In genomic region chr2:62968168-62968567, GRCh38 we compare ENCODE assay signal across 18 cellular contexts.
DNase-seq lines count a peak whose midpoint lies in the region; ATAC-seq, FAIRE-seq and TF ChIP-seq lines count a peak whose summit lies in the region.
"Had no signal": no experiment of that assay in that cellular context is flagged by ENCODE, and none has a peak within 500 bp of the region (broad histone marks: within the 10 kb centered on the region; RNA-seq: fewer than 3 reads in every experiment).

No MANE protein-coding gene starts in this region.

- no peak for TF ChIP-seq CTCF in keratinocyte (optimal IDR thresholded peaks at IDR 0.05 in 1 of 3, IDR thresholded peaks at IDR 0.05 in 1 of 3, conservative IDR thresholded peaks at IDR 0.05 in 1 of 3; ENCODE audit: extremely low read depth in 1 of 3, insufficient read depth in 2 of 3, low read length in 3 of 3)
- TF ChIP-seq CTCF in WERI-Rb-1 (IDR thresholded peaks at IDR 0.05; ENCODE audit: low read depth, low read length): no peak
- TF ChIP-seq CTCF in dorsolateral prefrontal cortex (IDR thresholded peaks at IDR 0.05 in 54 of 56, conservative IDR thresholded peaks at IDR 0.05 in 2 of 56; ENCODE audit: low read depth in 1 of 56, partially characterized antibody in 56 of 56): no peak

- H3K79me2 ChIP-seq in keratinocyte (ENCODE audit: control insufficient read depth, insufficient read depth, low read length): no peaks in the 10 kb centered on the region

- intact Hi-C loops in dorsolateral prefrontal cortex (cut with DNase I): no loop called here

- H3K9me1 ChIP-seq in keratinocyte (ENCODE audit: control insufficient read depth, extremely low read depth, insufficient read depth, low read length): no peaks in the 10 kb centered on the region

- peak overlapping the region; percentile 83 for H3K4me2 ChIP-seq in keratinocyte (ENCODE audit: control insufficient read depth, extremely low read depth, insufficient read depth, low read depth, low read length)
- H3K4me2 ChIP-seq: BLaER1, GM23338 had no signal

- H3K36me3 ChIP-seq in keratinocyte (ENCODE audit: control insufficient read depth in 2 of 2, extremely low read depth in 1 of 2, insufficient read depth in 2 of 2, low read length in 2 of 2) (peaks cover 0 to 2% of the 10 kb centered on the region in 2 experiments), WERI-Rb-1 (no peaks in the 10 kb centered on the region)
- H3K36me3 ChIP-seq: BLaER1 had no signal

- peak; percentile 15 for DNase-seq in HPDE6-E6E7 (ENCODE audit: extremely low spot score)
- DNase-seq in epithelial cell of prostate (ENCODE audit: low read depth, low spot score): peak; percentile 12
- DNase-seq in keratinocyte (ENCODE audit: low read depth, low spot score): peak; percentile 9
- DNase-seq in WERI-Rb-1: no peak
- no peak for DNase-seq in dorsolateral prefrontal cortex
- DNase-seq in cerebellar nuclear complex (lab: John Stamatoyannopoulos, UW): no peak
- DNase-seq: 8988T; CD4-positive, alpha-beta memory T cell; DMS153; DMS79; GDM1; HCEC 1CT had no signal

- H3K27me3 ChIP-seq in keratinocyte (ENCODE audit: control insufficient read depth, extremely low read depth, insufficient read depth, low read length): no peaks in the 10 kb centered on the region
- H3K27me3 ChIP-seq in WERI-Rb-1 (ENCODE audit: insufficient read depth, low read depth, severe bottlenecking): no peaks in the 10 kb centered on the region
- H3K27me3 ChIP-seq in dorsolateral prefrontal cortex: no peaks in the 10 kb centered on the region
- H3K27me3 ChIP-seq: BLaER1 had no signal

- H3K9ac ChIP-seq in keratinocyte (ENCODE audit: control insufficient read depth, extremely low read depth, insufficient read depth, low read length): peak overlapping the region; percentile 18
- H3K9ac ChIP-seq: BLaER1 had no signal

- dilution Hi-C loops in keratinocyte (cut with MboI; ENCODE audit: extremely low pct_ligation_motif_present, low sequenced_read_pairs): no loop called here

- no peak overlapping the region for H2AFZ ChIP-seq in keratinocyte (ENCODE audit: control insufficient read depth, low read length)
- H2AFZ ChIP-seq: GM23338 had no signal

- H3K4me1 ChIP-seq in keratinocyte (ENCODE audit: control insufficient read depth, extremely low read depth, insufficient read depth, low read length): peaks cover 20% of the 10 kb centered on the region
- H3K4me1 ChIP-seq: BLaER1 had no signal

- no peak for ATAC-seq in HG03108 (IDR thresholded peaks at IDR 0.05; ENCODE audit: unreplicated experiment)
- ATAC-seq: GM23338 had no signal

- FAIRE-seq in TTC549 (lab: Jason Lieb, UNC) (peak; percentile 51), keratinocyte (lab: Jason Lieb, UNC) (no peak)
- FAIRE-seq: HTR-8/SVneo had no signal

- H3K4me3 ChIP-seq in keratinocyte (ENCODE audit: control insufficient read depth in 2 of 3, extremely low read depth in 1 of 3, insufficient read depth in 2 of 3, low read depth in 1 of 3, low read length in 3 of 3): peak overlapping the region in 1 of 3 experiments; percentile 35
- H3K4me3 ChIP-seq in WERI-Rb-1 (ENCODE audit: low read depth, low read length): no peak overlapping the region
- no peak overlapping the region for H3K4me3 ChIP-seq in dorsolateral prefrontal cortex
- H3K4me3 ChIP-seq: BLaER1, GM23338 had no signal

- H3K9me3 ChIP-seq in keratinocyte (ENCODE audit: control insufficient read depth, low read depth, low read length) (no peaks in the 10 kb centered on the region), WERI-Rb-1 (ENCODE audit: severe bottlenecking) (no peaks in the 10 kb centered on the region)
- H3K9me3 ChIP-seq: BLaER1 had no signal

- no peaks in the 10 kb centered on the region for H4K20me1 ChIP-seq in keratinocyte (ENCODE audit: control insufficient read depth, extremely low read depth, insufficient read depth, low read length)
- H4K20me1 ChIP-seq: BLaER1 had no signal

- H3K27ac ChIP-seq in epithelial cell of prostate (peak overlapping the region; percentile 55), keratinocyte (ENCODE audit: control insufficient read depth, insufficient read depth, low read length) (peak overlapping the region; percentile 74), WERI-Rb-1 (no peak overlapping the region), dorsolateral prefrontal cortex (no peak overlapping the region)
- H3K27ac ChIP-seq: BLaER1, HL-60 had no signal

Comparison
In these comparisons a context has a peak if more than half of its experiments do, and no peak if none do; other contexts are left out.
1. DNase-seq: peak in HPDE6-E6E7 (single experiment), epithelial cell of prostate (single experiment) and keratinocyte (single experiment); none in WERI-Rb-1 (single experiment), dorsolateral prefrontal cortex (0 of 10) and cerebellar nuclear complex (0 of 2).
2. H3K27ac ChIP-seq: peak in epithelial cell of prostate (single experiment) and keratinocyte (single experiment); none in WERI-Rb-1 (single experiment) and dorsolateral prefrontal cortex (0 of 59).